8 cellular contexts compared by ENCODE assay signal in the genomic region with DNA sequence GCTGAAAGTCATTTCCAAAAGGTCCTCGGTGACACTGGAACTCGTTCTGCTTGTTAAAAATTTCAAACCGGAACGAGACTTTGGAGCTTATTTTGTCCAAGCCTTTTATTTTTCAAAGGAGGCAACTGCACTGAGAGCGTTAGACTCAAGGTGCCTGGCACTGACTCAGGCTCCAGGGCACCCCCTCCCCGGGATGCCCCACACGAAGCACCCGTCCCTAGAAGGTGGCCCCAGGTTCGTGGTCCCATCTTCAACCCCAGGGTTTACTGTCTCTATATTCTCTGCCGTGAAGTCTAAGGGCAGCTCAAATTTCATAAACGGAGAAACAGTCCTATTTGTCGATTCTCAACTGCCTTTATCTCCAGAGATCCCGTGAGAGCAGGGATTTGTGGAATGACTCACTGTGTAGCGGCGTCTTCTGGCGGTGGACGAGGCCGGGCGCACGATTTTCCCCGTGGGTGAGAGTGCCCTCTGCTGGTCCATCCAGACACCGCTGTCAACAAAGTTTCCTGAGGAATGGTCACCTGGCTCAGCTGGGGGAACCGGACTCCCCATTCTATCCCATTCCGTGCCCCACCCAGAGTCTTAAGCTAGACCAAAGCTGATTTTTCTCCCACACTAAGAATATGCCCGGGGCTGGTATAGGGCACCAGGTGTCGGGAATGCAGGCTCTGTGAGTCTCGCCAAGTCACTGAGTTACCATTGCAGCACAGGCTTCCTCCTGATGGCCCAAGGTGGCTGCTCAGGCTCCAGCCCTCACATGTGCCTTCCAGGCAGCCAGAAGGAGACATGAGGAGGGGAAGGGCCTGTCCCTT. TPM values are rescaled to one million over a fixed set of nuclear protein-coding genes. Genes with fewer than 3 reads are reported as not detected.
A peak's percentile ranks its signal among the peaks of the same experiment; 100 is the strongest.
DNase-seq lines count a peak whose midpoint lies in the region; ATAC-seq and TF ChIP-seq lines count a peak whose summit lies in the region.

No MANE protein-coding gene starts in this region.

- DNase-seq in GM10248 (ENCODE audit: extremely low spot score) (peak; percentile 72), NCI-H1092 (lab: John Stamatoyannopoulos, UW) (peak; percentile 60), WERI-Rb-1 (peak; percentile 87), ecto neural progenitor cell (ENCODE audit: low spot score) (peak; percentile 79), lung microvascular endothelial cell (ENCODE audit: low read depth in 2 of 2) (peak; percentile 77 to 80), NAMALWA (ENCODE audit: low spot score) (no peak)
- DNase-seq in stimulated activated naive CD8-positive, alpha-beta T cell treated with anti-CD3 and anti-CD28 coated beads, Interleukin-15, amount 100 ng/mL, for 72 hours, result peak; percentile 41 to 46

- no peak overlapping the region for H3K27ac Mint-ChIP-seq in stimulated activated naive CD8-positive, alpha-beta T cell treated with anti-CD3 and anti-CD28 coated beads, Interleukin-15, amount 100 ng/mL, for 72 hours

- POLR2A ChIA-PET in GM10248 (lab: Yijun Ruan, JAX), result no interaction called here

- no peaks in the 10 kb centered on the region for H3K9me3 Mint-ChIP-seq in stimulated activated naive CD8-positive, alpha-beta T cell treated with anti-CD3 and anti-CD28 coated beads, Interleukin-15, amount 100 ng/mL, for 72 hours

- no peak overlapping the region for H3K27ac ChIP-seq in WERI-Rb-1

- peak; percentile 21 for ATAC-seq in stimulated activated naive CD8-positive, alpha-beta T cell treated with anti-CD3 and anti-CD28 coated beads, Interleukin-15, amount 100 ng/mL, for 72 hours
- no peak for ATAC-seq in HG03039 (IDR thresholded peaks at IDR 0.05; ENCODE audit: unreplicated experiment)

- H3K27me3 ChIP-seq in WERI-Rb-1 (ENCODE audit: insufficient read depth, low read depth, severe bottlenecking), result no peaks in the 10 kb centered on the region

- H3K4me3 ChIP-seq in WERI-Rb-1 (ENCODE audit: low read depth, low read length), result no peak overlapping the region

- H3K36me3 ChIP-seq in WERI-Rb-1, result no peaks in the 10 kb centered on the region

- no peaks in the 10 kb centered on the region for H3K9me3 ChIP-seq in WERI-Rb-1 (ENCODE audit: severe bottlenecking)

- peaks cover 14% of the 10 kb centered on the region for H3K4me1 Mint-ChIP-seq in stimulated activated naive CD8-positive, alpha-beta T cell treated with anti-CD3 and anti-CD28 coated beads, Interleukin-15, amount 100 ng/mL, for 72 hours

- peaks cover 6% of the 10 kb centered on the region for H3K27me3 Mint-ChIP-seq in stimulated activated naive CD8-positive, alpha-beta T cell treated with anti-CD3 and anti-CD28 coated beads, Interleukin-15, amount 100 ng/mL, for 72 hours

- TF ChIP-seq CTCF in GM10248 (IDR thresholded peaks at IDR 0.05; ENCODE audit: control extremely low read depth, extremely low read depth, low read depth, missing control alignments) (peak; percentile 57), WERI-Rb-1 (IDR thresholded peaks at IDR 0.05; ENCODE audit: low read depth, low read length) (peak; percentile 96)

- CTCF ChIA-PET in GM10248 (lab: Yijun Ruan, JAX), result interaction anchor here (0.9 to 2.2 kb wide), 14 partner anchors 9 to 471 kb away, joined by 3 to 14 read pairs (median 4); no protein-coding TSS in a partner anchor

- no peak overlapping the region for H3K4me3 Mint-ChIP-seq in stimulated activated naive CD8-positive, alpha-beta T cell treated with anti-CD3 and anti-CD28 coated beads, Interleukin-15, amount 100 ng/mL, for 72 hours

RNA-seq across cellular contexts. Expression of a gene that starts 27.1 kb away (rescaled TPM):
- not detected in 2 replicates for total RNA-seq in lung microvascular endothelial cell

RNA-seq across cellular contexts. Expression of a gene that starts 50.9 kb away (rescaled TPM):
- total RNA-seq in lung microvascular endothelial cell, result not detected in 2 replicates
